ENCODE assay signal across 16 cellular contexts in genomic region chr12:125015680-125016310, GRCh38. TPM values are rescaled to one million over a fixed set of nuclear protein-coding genes. Genes with fewer than 3 reads are reported as not detected.
A peak's percentile ranks its signal among the peaks of the same experiment; 100 is the strongest.
DNase-seq lines count a peak whose midpoint lies in the region; ATAC-seq and TF ChIP-seq lines count a peak whose summit lies in the region.
"Had no signal": no experiment of that assay in that cellular context is flagged by ENCODE, and none has a peak within 500 bp of the region (broad histone marks: within the 10 kb centered on the region; RNA-seq: fewer than 3 reads in every experiment).

No MANE protein-coding gene starts in this region.

- no peaks in the 10 kb centered on the region for H4K20me1 ChIP-seq in mammary epithelial cell (ENCODE audit: insufficient read depth, low read length)

- no peak overlapping the region for H3K9ac ChIP-seq in mammary epithelial cell (ENCODE audit: insufficient read depth, low read length)

- no peak for ATAC-seq in esophagus mucosa
- ATAC-seq: stimulated activated naive CD8-positive, alpha-beta T cell treated with anti-CD3 and anti-CD28 coated beads, Interleukin-15, Interleukin-2, amounts not matched to agents 100 U/mL and 50 U/mL, for 24 hours had no signal

- POLR2A ChIA-PET in activated CD4-positive, alpha-beta T cell treated with anti-CD3 and anti-CD28 coated beads, Interleukin-2, amount 10 ng/mL, durations not matched to agents 7 days and 5 days (lab: Charles Lee) = no interaction called here

- BruUV-seq in mammary epithelial cell (replicated peaks; lab: Mats Ljungman, UMichigan) = no TSS peak

- peaks cover 27% of the 10 kb centered on the region for H3K36me3 Mint-ChIP-seq in activated CD4-positive, alpha-beta T cell treated with anti-CD3 and anti-CD28 coated beads, Interleukin-2, amount 10 ng/mL, durations not matched to agents 7 days and 5 days (ENCODE audit: low read depth)

- no peaks in the 10 kb centered on the region for H3K27me3 ChIP-seq in mammary epithelial cell (ENCODE audit: insufficient read depth, low read length)
- H3K27me3 ChIP-seq in MG63 = no peaks in the 10 kb centered on the region
- H3K27me3 ChIP-seq: ascending aorta, neutrophil had no signal

- DNase-seq in COLO668 (lab: John Stamatoyannopoulos, UW; ENCODE audit: unreplicated experiment) = peak; percentile 29
- DNase-seq in NCI-H1436 treated with DMSO at 0.1 percent for 48 hours (lab: John Stamatoyannopoulos, UW) = peak; percentile 85
- peak in 51 of 58 donors; percentile 3 to 80 (median 55) for DNase-seq in anterior cingulate cortex (lab: John Stamatoyannopoulos, UW)
- DNase-seq in medulla oblongata (ENCODE audit: extremely low spot score) = peak; percentile 79
- DNase-seq in activated CD4-positive, alpha-beta T cell treated with anti-CD3 and anti-CD28 coated beads, Interleukin-2, amount 10 ng/mL, durations not matched to agents 7 days and 5 days = no peak
- DNase-seq in mammary epithelial cell = no peak
- DNase-seq in MG63 = no peak
- DNase-seq: activated CD4-positive, alpha-beta T cell treated with anti-CD3 and anti-CD28 coated beads, Interleukin-2, amount 50 U/mL, for 48 hours; effector CD8-positive, alpha-beta T cell; NCI-H187 treated with DMSO at 0.1 percent for 48 hours; stimulated activated naive CD8-positive, alpha-beta T cell treated with anti-CD3 and anti-CD28 coated beads, Interleukin-15, Interleukin-2, amounts not matched to agents 100 U/mL and 50 U/mL, for 24 hours had no signal

- no peak overlapping the region for H3K4me3 Mint-ChIP-seq in activated CD4-positive, alpha-beta T cell treated with anti-CD3 and anti-CD28 coated beads, Interleukin-2, amount 10 ng/mL, durations not matched to agents 7 days and 5 days
- H3K4me3 Mint-ChIP-seq: activated T-helper 1 cell treated with anti-CD3 and anti-CD28 coated beads, Interleukin-12 subunit alpha, Interleukin-12 subunit beta, Interleukin-2, Interleukin-4 antibody, amounts not matched to agents 30 ng/mL and 10 ng/mL and 1 ng/mL, durations not matched to agents 14 hours and 24 hours and 36 hours had no signal

- H3K27me3 Mint-ChIP-seq in activated CD4-positive, alpha-beta T cell treated with anti-CD3 and anti-CD28 coated beads, Interleukin-2, amount 10 ng/mL, durations not matched to agents 7 days and 5 days = no peaks in the 10 kb centered on the region

- peaks cover 7% of the 10 kb centered on the region for H3K79me2 ChIP-seq in mammary epithelial cell (ENCODE audit: insufficient read depth, low read length)

- H2AFZ ChIP-seq in mammary epithelial cell (ENCODE audit: low read depth, low read length) = no peak overlapping the region

- no peak overlapping the region for H3K4me3 ChIP-seq in mammary epithelial cell (replicated peaks in 1 of 3; ENCODE audit: insufficient read depth in 1 of 3, low read depth in 2 of 3, low read length in 3 of 3)
- H3K4me3 ChIP-seq in MG63 = no peak overlapping the region
- H3K4me3 ChIP-seq: ascending aorta, skin epidermis had no signal

- H3K9me3 Mint-ChIP-seq in activated CD4-positive, alpha-beta T cell treated with anti-CD3 and anti-CD28 coated beads, Interleukin-2, amount 10 ng/mL, durations not matched to agents 7 days and 5 days = no peaks in the 10 kb centered on the region
- H3K9me3 Mint-ChIP-seq: activated T-helper 1 cell treated with anti-CD3 and anti-CD28 coated beads, Interleukin-12 subunit alpha, Interleukin-12 subunit beta, Interleukin-2, Interleukin-4 antibody, amounts not matched to agents 30 ng/mL and 10 ng/mL and 1 ng/mL, durations not matched to agents 14 hours and 24 hours and 36 hours had no signal

- H3K27ac ChIP-seq in mammary epithelial cell (ENCODE audit: insufficient read depth, low read depth, low read length) = no peak overlapping the region
- H3K27ac ChIP-seq: ascending aorta, neutrophil, skin epidermis had no signal

- dilution Hi-C loops in mammary epithelial cell (cut with HindIII; ENCODE audit: low sequenced_read_pairs) = no loop called here

- H3K36me3 ChIP-seq in mammary epithelial cell (ENCODE audit: insufficient read depth, low read length) = peaks cover 2% of the 10 kb centered on the region
- peaks cover 7% of the 10 kb centered on the region for H3K36me3 ChIP-seq in MG63

- no peaks in the 10 kb centered on the region for H3K9me3 ChIP-seq in mammary epithelial cell (replicated peaks; ENCODE audit: insufficient read depth, low read length)
- no peaks in the 10 kb centered on the region for H3K9me3 ChIP-seq in MG63
- H3K9me3 ChIP-seq: ascending aorta, neutrophil had no signal

- no peak overlapping the region for H3K27ac Mint-ChIP-seq in activated CD4-positive, alpha-beta T cell treated with anti-CD3 and anti-CD28 coated beads, Interleukin-2, amount 10 ng/mL, durations not matched to agents 7 days and 5 days
- H3K27ac Mint-ChIP-seq: activated T-helper 1 cell treated with anti-CD3 and anti-CD28 coated beads, Interleukin-12 subunit alpha, Interleukin-12 subunit beta, Interleukin-2, Interleukin-4 antibody, amounts not matched to agents 30 ng/mL and 10 ng/mL and 1 ng/mL, durations not matched to agents 14 hours and 24 hours and 36 hours had no signal

- in situ Hi-C loops in mammary epithelial cell (cut with MboI; ENCODE audit: low sequenced_read_pairs in 2 of 2) = no loop called here

- no peak overlapping the region for H3K4me2 ChIP-seq in mammary epithelial cell (ENCODE audit: insufficient read depth, low read depth, low read length)

- H3K4me1 Mint-ChIP-seq in activated CD4-positive, alpha-beta T cell treated with anti-CD3 and anti-CD28 coated beads, Interleukin-2, amount 10 ng/mL, durations not matched to agents 7 days and 5 days = no peaks in the 10 kb centered on the region

- intact Hi-C loops in mammary epithelial cell (cut with micrococcal nuclease) = no loop called here

- CTCF ChIA-PET in activated CD4-positive, alpha-beta T cell treated with anti-CD3 and anti-CD28 coated beads, Interleukin-2, amount 10 ng/mL, durations not matched to agents 7 days and 5 days (lab: Charles Lee) = interaction anchor here (0.6 kb wide), 1 partner anchor 13 kb away, joined by 4 read pairs; no protein-coding TSS in a partner anchor
- CTCF ChIA-PET in mammary epithelial cell (lab: Charles Lee; ENCODE audit: low non-redundant PET) = no interaction called here

- WGBS in mammary epithelial cell (ENCODE audit: low coverage, missing lambda C conversion rate) = 90% methylated on average over 22 of the region's 24 CpGs

- H3K4me1 ChIP-seq in mammary epithelial cell (ENCODE audit: insufficient read depth, low read length) = no peaks in the 10 kb centered on the region
- H3K4me1 ChIP-seq: ascending aorta had no signal

- no peak for TF ChIP-seq CTCF in mammary epithelial cell (conservative IDR thresholded peaks at IDR 0.05 in 1 of 2, IDR thresholded peaks at IDR 0.05 in 1 of 2; ENCODE audit: extremely low read depth in 1 of 2, insufficient read depth in 1 of 2, low read depth in 1 of 2, low read length in 2 of 2)

RNA-seq across cellular contexts. Expression of gene BRI3BP, which starts 22.4 kb away (rescaled TPM):
- total RNA-seq in activated CD4-positive, alpha-beta T cell treated with anti-CD3 and anti-CD28 coated beads, Interleukin-2, amount 10 ng/mL, durations not matched to agents 7 days and 5 days = 10 to 100 TPM; 24.8 to 26.8 TPM
- total RNA-seq in mammary epithelial cell (10 to 100 TPM in 1 of 2 donors, 1 to 10 TPM in 1; 8.2 to 18.4 TPM), esophagus mucosa (15.4 TPM)
- polyA plus RNA-seq in mammary epithelial cell = 13.9 TPM
- 36.4 TPM for polyA minus RNA-seq in mammary epithelial cell
- 13.8 and 14.9 TPM in 2 replicates for total RNA-seq in MG63 (2014; rRNA removed; shearing (Covaris generic); ENCODE audit: low replicate concordance)

RNA-seq across cellular contexts. Expression of gene DHX37, which starts 26.9 kb away (rescaled TPM):
- 10 to 100 TPM; 30.2 to 32.2 TPM for total RNA-seq in activated CD4-positive, alpha-beta T cell treated with anti-CD3 and anti-CD28 coated beads, Interleukin-2, amount 10 ng/mL, durations not matched to agents 7 days and 5 days
- total RNA-seq in mammary epithelial cell (10 to 100 TPM; 15.8 to 21.8 TPM), esophagus mucosa (11.8 TPM)
- 13.4 TPM for polyA plus RNA-seq in mammary epithelial cell
- 35.5 TPM for polyA minus RNA-seq in mammary epithelial cell
- total RNA-seq in MG63 (2014; rRNA removed; shearing (Covaris generic); ENCODE audit: low replicate concordance) = 29.3 and 41.6 TPM in 2 replicates

RNA-seq across cellular contexts. Expression of gene AACS, which starts 49.4 kb away (rescaled TPM):
- 10 to 100 TPM; 17.8 to 19.1 TPM for total RNA-seq in activated CD4-positive, alpha-beta T cell treated with anti-CD3 and anti-CD28 coated beads, Interleukin-2, amount 10 ng/mL, durations not matched to agents 7 days and 5 days
- 10 to 100 TPM; 35.1 to 36.0 TPM for total RNA-seq in mammary epithelial cell
- 33.9 TPM for polyA plus RNA-seq in mammary epithelial cell
- 88.1 TPM for polyA minus RNA-seq in mammary epithelial cell
- total RNA-seq in esophagus mucosa = 51.8 TPM
- 6.8 and 16.0 TPM in 2 replicates for total RNA-seq in MG63 (2014; rRNA removed; shearing (Covaris generic); ENCODE audit: low replicate concordance)

Comparison
In these comparisons a context has a peak if more than half of its experiments do, and no peak if none do; other contexts are left out.
1. DNase-seq: peak in COLO668 (single experiment), NCI-H1436 treated with DMSO at 0.1 percent for 48 hours (single experiment), anterior cingulate cortex (51 of 58) and medulla oblongata (single experiment); none in activated CD4-positive, alpha-beta T cell treated with anti-CD3 and anti-CD28 coated beads, Interleukin-2, amount 10 ng/mL, durations not matched to agents 7 days and 5 days (single experiment), mammary epithelial cell (single experiment) and MG63 (single experiment).